In the genomic region with DNA sequence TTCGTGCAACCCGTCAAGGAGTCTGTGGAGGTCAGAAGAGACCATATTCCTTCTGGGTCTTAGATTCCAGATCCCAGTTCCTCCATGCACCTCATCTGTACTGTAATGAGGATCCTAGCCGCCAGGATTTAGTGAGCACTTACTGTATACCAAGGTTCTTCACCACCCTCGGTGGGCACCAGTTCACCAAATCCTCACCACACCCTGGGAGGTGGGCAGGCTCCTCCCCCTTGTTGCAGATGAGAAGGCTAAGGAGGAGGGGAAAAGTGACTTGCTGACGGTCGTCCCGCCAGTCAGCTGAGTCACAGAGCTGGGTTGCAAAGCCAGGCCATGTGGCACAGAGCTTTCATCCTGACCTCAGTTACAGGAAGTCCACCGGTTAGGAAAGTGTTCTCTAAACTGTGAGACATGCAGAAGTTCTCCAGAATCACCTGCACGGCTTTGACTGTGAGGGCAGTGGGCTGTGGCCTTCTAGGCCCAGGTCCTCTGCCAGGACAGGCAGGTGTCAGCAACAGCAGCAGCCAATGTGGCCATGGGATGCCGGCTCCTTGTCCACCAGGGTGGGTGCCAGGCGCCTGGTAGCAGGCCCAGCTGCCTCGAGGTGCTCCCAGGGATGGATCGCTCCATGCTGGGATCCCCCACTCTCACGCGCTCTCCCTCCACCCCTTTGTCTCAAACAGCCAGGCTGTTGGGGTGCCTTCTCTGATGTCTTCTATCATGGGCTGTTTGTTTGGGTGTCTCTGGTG, we compare ENCODE assay signal across 10 cellular contexts.
A peak's percentile ranks its signal among the peaks of the same experiment; 100 is the strongest.
DNase-seq lines count a peak whose midpoint lies in the region; ATAC-seq and TF ChIP-seq lines count a peak whose summit lies in the region.
"Had no signal": no experiment of that assay in that cellular context is flagged by ENCODE, and none has a peak within 500 bp of the region (broad histone marks: within the 10 kb centered on the region; RNA-seq: fewer than 3 reads in every experiment).

No MANE protein-coding gene starts in this region.

- no peak for TF ChIP-seq EP300 in transverse colon (IDR thresholded peaks at IDR 0.05; ENCODE audit: low read depth)

- intact Hi-C loops in transverse colon (cut with DNase I; ENCODE audit: low total_unique reads), result no loop called here
- intact Hi-C loops in dorsolateral prefrontal cortex (cut with DNase I), result no loop called here

- CTCF ChIA-PET in activated CD4-positive, alpha-beta memory T cell treated with anti-CD3 and anti-CD28 coated beads, Interleukin-2, amount 10 ng/mL, durations not matched to agents 7 days and 5 days (lab: Charles Lee), result interaction anchor here (0.7 to 1.3 kb wide), 2 partner anchors 8 to 37 kb away, joined by 3 read pairs; no protein-coding TSS in a partner anchor

- no peaks in the 10 kb centered on the region for H3K9me3 ChIP-seq in transverse colon

- no peaks in the 10 kb centered on the region for H3K36me3 ChIP-seq in transverse colon

- H3K9me3 Mint-ChIP-seq in activated naive CD4-positive, alpha-beta T cell treated with anti-CD3 and anti-CD28 coated beads, Interleukin-2, amount 50 U/mL, for 72 hours, result no peaks in the 10 kb centered on the region
- H3K9me3 Mint-ChIP-seq in activated CD4-positive, alpha-beta memory T cell treated with anti-CD3 and anti-CD28 coated beads, Interleukin-2, amount 10 ng/mL, durations not matched to agents 7 days and 5 days, result no peaks in the 10 kb centered on the region
- H3K9me3 Mint-ChIP-seq: central memory CD8-positive, alpha-beta T cell had no signal

- peak overlapping the region in 1 of 2 donors; percentile 9 for H3K27ac Mint-ChIP-seq in activated naive CD4-positive, alpha-beta T cell treated with anti-CD3 and anti-CD28 coated beads, Interleukin-2, amount 50 U/mL, for 72 hours
- no peak overlapping the region for H3K27ac Mint-ChIP-seq in activated CD4-positive, alpha-beta memory T cell treated with anti-CD3 and anti-CD28 coated beads, Interleukin-2, amount 10 ng/mL, durations not matched to agents 7 days and 5 days

- DNase-seq in activated naive CD4-positive, alpha-beta T cell treated with anti-CD3 and anti-CD28 coated beads, Interleukin-2, amount 50 U/mL, for 72 hours (ENCODE audit: low spot score in 2 of 2), result peak; percentile 32 to 60
- DNase-seq in activated naive CD4-positive, alpha-beta T cell (lab: John Stamatoyannopoulos, UW), result no peak
- peak; percentile 29 for DNase-seq in activated CD4-positive, alpha-beta memory T cell treated with anti-CD3 and anti-CD28 coated beads, Interleukin-2, amount 10 ng/mL, durations not matched to agents 7 days and 5 days
- DNase-seq in islet precursor cell (peak; percentile 82), transverse colon (no peak), dorsolateral prefrontal cortex (no peak), HuH-7.5 (ENCODE audit: low spot score) (no peak)
- no peak for DNase-seq in activated effector memory CD4-positive, alpha-beta T cell treated with anti-CD3 and anti-CD28 coated beads, Interleukin-2, amount 50 U/mL, for 16 hours
- DNase-seq: NCI-H2029 treated with DMSO at 0.1 percent for 48 hours had no signal

- H3K4me1 ChIP-seq in transverse colon, result peaks cover 46 to 64% (median 54%) of the 10 kb centered on the region in 4 donors

- H3K27me3 Mint-ChIP-seq in activated CD4-positive, alpha-beta memory T cell treated with anti-CD3 and anti-CD28 coated beads, Interleukin-2, amount 10 ng/mL, durations not matched to agents 7 days and 5 days, result peaks cover 2% of the 10 kb centered on the region

- H3K27ac ChIP-seq in transverse colon, result peak overlapping the region; percentile 26 to 79 (median 78)
- H3K27ac ChIP-seq in dorsolateral prefrontal cortex, result peak overlapping the region in 1 of 59 donors; percentile 0

- H3K4me3 Mint-ChIP-seq in activated CD4-positive, alpha-beta memory T cell treated with anti-CD3 and anti-CD28 coated beads, Interleukin-2, amount 10 ng/mL, durations not matched to agents 7 days and 5 days, result no peak overlapping the region
- H3K4me3 Mint-ChIP-seq: central memory CD8-positive, alpha-beta T cell had no signal

- H3K36me3 Mint-ChIP-seq in activated naive CD4-positive, alpha-beta T cell treated with anti-CD3 and anti-CD28 coated beads, Interleukin-2, amount 50 U/mL, for 72 hours, result no peaks in the 10 kb centered on the region
- no peaks in the 10 kb centered on the region for H3K36me3 Mint-ChIP-seq in activated CD4-positive, alpha-beta memory T cell treated with anti-CD3 and anti-CD28 coated beads, Interleukin-2, amount 10 ng/mL, durations not matched to agents 7 days and 5 days (ENCODE audit: low read depth)

- peak; percentile 82 to 92 for ATAC-seq in activated naive CD4-positive, alpha-beta T cell treated with anti-CD3 and anti-CD28 coated beads, Interleukin-2, amount 50 U/mL, for 72 hours

- peaks cover 11% of the 10 kb centered on the region for H3K4me1 Mint-ChIP-seq in activated CD4-positive, alpha-beta memory T cell treated with anti-CD3 and anti-CD28 coated beads, Interleukin-2, amount 10 ng/mL, durations not matched to agents 7 days and 5 days
- H3K4me1 Mint-ChIP-seq: central memory CD8-positive, alpha-beta T cell had no signal

- no peak for TF ChIP-seq POLR2A in transverse colon (IDR thresholded peaks at IDR 0.05)

- H3K4me3 ChIP-seq in transverse colon (no peak overlapping the region), dorsolateral prefrontal cortex (no peak overlapping the region)

- POLR2A ChIA-PET in activated CD4-positive, alpha-beta memory T cell treated with anti-CD3 and anti-CD28 coated beads, Interleukin-2, amount 10 ng/mL, durations not matched to agents 7 days and 5 days (lab: Charles Lee), result no interaction called here

- 63 to 94% methylated on average over 2 to 13 of the region's 15 CpGs for WGBS in transverse colon (ENCODE audit: low coverage in 1 of 2), 2 donors

- TF ChIP-seq CTCF in transverse colon (IDR thresholded peaks at IDR 0.05), result no peak
- no peak for TF ChIP-seq CTCF in dorsolateral prefrontal cortex (IDR thresholded peaks at IDR 0.05 in 54 of 56, conservative IDR thresholded peaks at IDR 0.05 in 2 of 56; ENCODE audit: low read depth in 1 of 56, partially characterized antibody in 56 of 56)

- in situ Hi-C loops in transverse colon (cut with MboI; ENCODE audit: low pct_ligation_motif_present in 1 of 4, low pct_unique_long_range_greater_than_20kb in 1 of 4, low sequenced_read_pairs in 3 of 4), result no loop called here

- H3K27me3 ChIP-seq in transverse colon, result no peaks in the 10 kb centered on the region
- no peaks in the 10 kb centered on the region for H3K27me3 ChIP-seq in dorsolateral prefrontal cortex

Comparison
In these comparisons a context has a peak if more than half of its experiments do, and no peak if none do; other contexts are left out.
1. DNase-seq: peak in activated naive CD4-positive, alpha-beta T cell treated with anti-CD3 and anti-CD28 coated beads, Interleukin-2, amount 50 U/mL, for 72 hours (2 of 2), activated CD4-positive, alpha-beta memory T cell treated with anti-CD3 and anti-CD28 coated beads, Interleukin-2, amount 10 ng/mL, durations not matched to agents 7 days and 5 days (single experiment) and islet precursor cell (single experiment); none in activated naive CD4-positive, alpha-beta T cell (0 of 4), transverse colon (single experiment), activated effector memory CD4-positive, alpha-beta T cell treated with anti-CD3 and anti-CD28 coated beads, Interleukin-2, amount 50 U/mL, for 16 hours (single experiment), dorsolateral prefrontal cortex (0 of 10) and HuH-7.5 (single experiment).